Comparison of ENCODE assay signal across 1 cellular context in the genomic region with DNA sequence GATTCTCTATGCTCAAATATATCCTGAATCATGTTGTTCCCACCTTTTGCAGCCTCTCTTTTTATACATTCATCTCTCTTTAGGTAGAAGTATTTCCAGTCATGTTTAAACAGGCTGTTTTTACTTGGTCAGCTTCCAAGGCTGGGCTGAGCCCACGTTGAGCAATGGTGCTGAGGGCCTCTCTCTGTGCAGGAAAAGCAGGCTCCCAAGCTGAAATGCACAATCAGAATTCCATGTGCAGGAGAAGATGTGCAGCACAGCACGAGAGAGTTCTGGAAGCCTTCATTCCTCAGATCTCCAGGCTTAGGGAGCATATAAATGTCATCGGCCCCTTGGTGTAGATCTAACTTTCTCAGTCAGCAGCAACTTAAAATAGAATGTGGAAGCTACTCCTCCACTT.
TF ChIP-seq lines count a peak whose summit lies in the region.

No MANE protein-coding gene starts in this region.

TF ChIP-seq in GM23338, 12 proteins besides CTCF, POLR2A, EP300 and RAD21 (continued from another document):
- TF ChIP-seq, protein P1, sequence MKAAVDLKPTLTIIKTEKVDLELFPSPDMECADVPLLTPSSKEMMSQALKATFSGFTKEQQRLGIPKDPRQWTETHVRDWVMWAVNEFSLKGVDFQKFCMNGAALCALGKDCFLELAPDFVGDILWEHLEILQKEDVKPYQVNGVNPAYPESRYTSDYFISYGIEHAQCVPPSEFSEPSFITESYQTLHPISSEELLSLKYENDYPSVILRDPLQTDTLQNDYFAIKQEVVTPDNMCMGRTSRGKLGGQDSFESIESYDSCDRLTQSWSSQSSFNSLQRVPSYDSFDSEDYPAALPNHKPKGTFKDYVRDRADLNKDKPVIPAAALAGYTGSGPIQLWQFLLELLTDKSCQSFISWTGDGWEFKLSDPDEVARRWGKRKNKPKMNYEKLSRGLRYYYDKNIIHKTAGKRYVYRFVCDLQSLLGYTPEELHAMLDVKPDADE (IDR thresholded peaks at IDR 0.05): no peak
- no peak for TF ChIP-seq ZNF114 (CRISPR knock-in tag; IDR thresholded peaks at IDR 0.05)
- TF ChIP-seq STAT1 (IDR thresholded peaks at IDR 0.05; ENCODE audit: unreplicated experiment): no peak
- no peak for TF ChIP-seq EZH2phosphoT487 (IDR thresholded peaks at IDR 0.05; ENCODE audit: unreplicated experiment)
- no peak for TF ChIP-seq JUNB (IDR thresholded peaks at IDR 0.05; ENCODE audit: unreplicated experiment)
- TF ChIP-seq ZNF462 (CRISPR knock-in tag; IDR thresholded peaks at IDR 0.05): no peak
- TF ChIP-seq EZH2 (IDR thresholded peaks at IDR 0.05; ENCODE audit: low read depth, unreplicated experiment): no peak
- TF ChIP-seq ZNF331 (CRISPR knock-in tag; IDR thresholded peaks at IDR 0.05; ENCODE audit: low read depth): no peak
TF ChIP-seq in GM23338: peak in this region for 0.
